ENCODE assay signal across 28 cellular contexts in genomic region chr10:131692686-131693334, GRCh38.
"Had no signal": no experiment of that assay in that cellular context is flagged by ENCODE, and none has a peak within 500 bp of the region (broad histone marks: within the 10 kb centered on the region; RNA-seq: fewer than 3 reads in every experiment).

No MANE protein-coding gene starts in this region.

- H3K4me1 ChIP-seq: ascending aorta, body of pancreas had no signal

- H3K9me3 Mint-ChIP-seq: activated naive CD4-positive, alpha-beta T cell treated with anti-CD3 and anti-CD28 coated beads, Interleukin-2, amount 50 U/mL, for 72 hours; WTC11 had no signal

- H3K27ac ChIP-seq: ascending aorta, body of pancreas had no signal

- H3K36me3 ChIP-seq: ascending aorta had no signal

- DNase-seq: activated CD4-positive, alpha-beta T cell treated with anti-CD3 and anti-CD28 coated beads for 48 hours; activated CD4-positive, alpha-beta T cell treated with anti-CD3 and anti-CD28 coated beads, Interleukin-2, amount 50 U/mL, for 4 hours; activated CD4-positive, CD25-positive, alpha-beta regulatory T cell treated with anti-CD3 and anti-CD28 coated beads, Interleukin-2, amount 50 U/mL, for 72 hours; activated CD8-positive, alpha-beta memory T cell treated with anti-CD3 and anti-CD28 coated beads, Interleukin-2, amount 50 U/mL, for 48 hours; activated CD8-positive, alpha-beta T cell treated with anti-CD3 and anti-CD28 coated beads, Interleukin-2, amount 10 ng/mL, durations not matched to agents 7 days and 5 days; activated naive CD4-positive, alpha-beta T cell treated with Interleukin-2 at 50 U/mL for 16 hours; activated naive CD8-positive, alpha-beta T cell treated with anti-CD3 and anti-CD28 coated beads, Interleukin-2, amount 50 U/mL, for 24 hours; activated T-cell treated with anti-CD3 and anti-CD28 coated beads, Interleukin-2, amount 50 U/mL, for 1 hour; amniotic stem cell; body of pancreas; Karpas-422; MM.1S; NCI-H1105; NCI-H1436; NCI-H1694 treated with DMSO at 0.1 percent for 48 hours; NCI-H2029 treated with DMSO at 0.1 percent for 48 hours; NCI-H345; NCI-H510A; NCI-H69; NK-92 treated with Interleukin-12 subunit alpha and Interleukin-12 subunit beta, amount 100 ng/mL, for 24 hours; PC-3; SIG-M5; T-helper 17 cell; T-helper 9 cell had no signal

- ATAC-seq: activated CD8-positive, alpha-beta T cell treated with anti-CD3 and anti-CD28 coated beads, Interleukin-2, amount 10 ng/mL, durations not matched to agents 7 days and 5 days; activated naive CD4-positive, alpha-beta T cell treated with anti-CD3 and anti-CD28 coated beads, Interleukin-2, amount 50 U/mL, for 72 hours; activated naive CD8-positive, alpha-beta T cell treated with anti-CD3 and anti-CD28 coated beads, Interleukin-2, amount 50 U/mL, for 24 hours; body of pancreas; K562; PC-3; T-helper 17 cell; WTC11 had no signal

- H3K4me3 Mint-ChIP-seq: activated CD8-positive, alpha-beta T cell treated with anti-CD3 and anti-CD28 coated beads, Interleukin-2, amount 10 ng/mL, durations not matched to agents 7 days and 5 days; activated naive CD8-positive, alpha-beta T cell treated with anti-CD3 and anti-CD28 coated beads, Interleukin-2, amount 50 U/mL, for 24 hours; T-helper 17 cell; WTC11 had no signal

- H3K27me3 Mint-ChIP-seq: T-helper 17 cell had no signal

- H3K4me3 ChIP-seq: ascending aorta, body of pancreas, K562 had no signal

- H3K27ac Mint-ChIP-seq: activated CD8-positive, alpha-beta T cell treated with anti-CD3 and anti-CD28 coated beads, Interleukin-2, amount 10 ng/mL, durations not matched to agents 7 days and 5 days; activated naive CD8-positive, alpha-beta T cell treated with anti-CD3 and anti-CD28 coated beads, Interleukin-2, amount 50 U/mL, for 24 hours; T-helper 17 cell had no signal

- H3K27me3 ChIP-seq: ascending aorta, body of pancreas had no signal

- H3K4me1 Mint-ChIP-seq: activated naive CD8-positive, alpha-beta T cell treated with anti-CD3 and anti-CD28 coated beads, Interleukin-2, amount 50 U/mL, for 24 hours; T-helper 17 cell had no signal

- H3K9me3 ChIP-seq: ascending aorta, body of pancreas had no signal

- H3K36me3 Mint-ChIP-seq: activated naive CD4-positive, alpha-beta T cell treated with anti-CD3 and anti-CD28 coated beads, Interleukin-2, amount 50 U/mL, for 72 hours; WTC11 had no signal
